In genomic region chr20:23488470-23488869, GRCh38 we compare ENCODE assay signal across 11 cellular contexts. TPM values are rescaled to one million over a fixed set of nuclear protein-coding genes. Genes with fewer than 3 reads are reported as not detected.
"Had no signal": no experiment of that assay in that cellular context is flagged by ENCODE, and none has a peak within 500 bp of the region (broad histone marks: within the 10 kb centered on the region; RNA-seq: fewer than 3 reads in every experiment).

No MANE protein-coding gene starts in this region.

- H3K27ac ChIP-seq: GM23248, HL-60 had no signal

- H2AFZ ChIP-seq: GM23248 had no signal

- H3K9ac ChIP-seq: GM23248 had no signal

- H3K4me1 ChIP-seq: HAP-1 had no signal

- H3K9me3 ChIP-seq: HAP-1 had no signal

- DNase-seq: GM23248, GOT3, H7, HFFc6, IMR-90, KG1 had no signal

- H3K36me3 ChIP-seq: HAP-1 had no signal

- H3K4me3 ChIP-seq: GM23248, HAP-1, K562 had no signal

RNA-seq across cellular contexts. Expression of gene CST8, which starts 2.4 kb away (rescaled TPM):
- total RNA-seq: GM23248, H4, H7, HFFc6, HT1080, IMR-90, K562 had no signal
- polyA plus RNA-seq: GM23248, IMR-90, K562 had no signal

RNA-seq across cellular contexts. Expression of gene CST11, which starts 35.8 kb away (rescaled TPM):
- total RNA-seq: GM23248, H4, H7, HFFc6, HT1080, IMR-90, K562 had no signal
- polyA plus RNA-seq: GM23248, IMR-90, K562 had no signal

RNA-seq across cellular contexts. Expression of gene CSTL1, which starts 49.0 kb away (rescaled TPM):
- total RNA-seq: GM23248, H4, H7, HFFc6, HT1080, IMR-90, K562 had no signal
- polyA plus RNA-seq: GM23248, IMR-90, K562 had no signal
